In the genomic region with DNA sequence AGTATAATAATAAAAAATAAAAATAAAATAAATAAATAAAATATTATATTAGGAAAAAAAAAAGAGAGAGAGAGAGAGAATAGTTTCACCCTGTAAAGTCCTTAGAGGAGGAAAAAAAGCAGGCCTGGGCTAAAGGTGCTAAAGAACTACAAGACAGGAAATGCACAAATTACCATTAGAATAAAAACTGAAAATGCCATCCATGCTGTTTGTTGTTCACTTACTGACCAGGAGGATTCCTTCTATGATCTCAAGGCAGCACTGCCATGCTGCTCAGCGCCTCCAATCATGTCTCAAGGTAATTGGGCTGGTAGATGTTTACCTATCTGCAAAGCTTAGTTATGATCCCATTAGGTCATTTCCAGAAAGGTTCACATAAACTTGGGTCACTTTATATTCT, we compare ENCODE assay signal across 38 cellular contexts.
"Had no signal": no experiment of that assay in that cellular context is flagged by ENCODE, and none has a peak within 500 bp of the region (broad histone marks: within the 10 kb centered on the region; RNA-seq: fewer than 3 reads in every experiment).

No MANE protein-coding gene starts in this region.

- H3K4me3 Mint-ChIP-seq: activated naive CD4-positive, alpha-beta T cell treated with anti-CD3 and anti-CD28 coated beads for 36 hours; activated naive CD4-positive, alpha-beta T cell treated with anti-CD3 and anti-CD28 coated beads, Interleukin-2, amount 10 ng/mL, durations not matched to agents 7 days and 5 days; activated naive CD4-positive, alpha-beta T cell treated with anti-CD3 and anti-CD28 coated beads, Interleukin-2, amount 50 U/mL, for 24 hours; activated naive CD8-positive, alpha-beta T cell; activated naive CD8-positive, alpha-beta T cell treated with anti-CD3 and anti-CD28 coated beads for 36 hours; activated naive CD8-positive, alpha-beta T cell treated with anti-CD3 and anti-CD28 coated beads, Interleukin-2, amount 10 ng/mL, durations not matched to agents 7 days and 5 days; activated naive CD8-positive, alpha-beta T cell treated with anti-CD3 and anti-CD28 coated beads, Interleukin-2, amount 50 U/mL, for 24 hours; activated T-cell treated with anti-CD3 and anti-CD28 coated beads, Interleukin-2, amount 50 U/mL, for 24 hours; activated T-cell treated with anti-CD3 and anti-CD28 coated beads, Interleukin-2, amount 50 U/mL, for 4 hours; activated T-cell treated with anti-CD3 and anti-CD28 coated beads, Interleukin-2, amount 50 U/mL, for 72 hours; activated T-helper 1 cell treated with anti-CD3 and anti-CD28 coated beads, Interleukin-12 subunit alpha, Interleukin-12 subunit beta, Interleukin-2, Interleukin-4 antibody, amounts not matched to agents 30 ng/mL and 10 ng/mL and 1 ng/mL, durations not matched to agents 14 hours and 24 hours and 36 hours; activated T-helper 17 cell treated with anti-CD3 and anti-CD28 coated beads, Interleukin-2, amount 50 U/mL, for 72 hours; brain; central memory CD8-positive, alpha-beta T cell had no signal

- H3K4me1 ChIP-seq: adrenal gland, ascending aorta, body of pancreas, breast epithelium had no signal

- H3K36me3 ChIP-seq: adrenal gland, ascending aorta, brain microvascular endothelial cell, breast epithelium, cardiac muscle cell had no signal

- H3K4me3 ChIP-seq: adrenal gland, ascending aorta, body of pancreas, breast epithelium, cardiac muscle cell had no signal

- H3K4me1 Mint-ChIP-seq: activated naive CD4-positive, alpha-beta T cell treated with anti-CD3 and anti-CD28 coated beads, Interleukin-2, amount 10 ng/mL, durations not matched to agents 7 days and 5 days; activated naive CD4-positive, alpha-beta T cell treated with anti-CD3 and anti-CD28 coated beads, Interleukin-2, amount 50 U/mL, for 24 hours; activated naive CD8-positive, alpha-beta T cell treated with anti-CD3 and anti-CD28 coated beads for 36 hours; activated naive CD8-positive, alpha-beta T cell treated with anti-CD3 and anti-CD28 coated beads, Interleukin-2, amount 10 ng/mL, durations not matched to agents 7 days and 5 days; activated naive CD8-positive, alpha-beta T cell treated with anti-CD3 and anti-CD28 coated beads, Interleukin-2, amount 50 U/mL, for 24 hours; activated T-helper 17 cell treated with anti-CD3 and anti-CD28 coated beads, Interleukin-2, amount 50 U/mL, for 72 hours; brain; central memory CD8-positive, alpha-beta T cell had no signal

- DNase-seq: activated effector memory CD4-positive, alpha-beta T cell treated with anti-CD3 and anti-CD28 coated beads, Interleukin-2, amount 50 U/mL, for 16 hours; activated effector memory CD4-positive, alpha-beta T cell treated with Interleukin-2 at 50 U/mL for 16 hours; activated gamma-delta T cell; activated gamma-delta T cell treated with Interleukin-2 at 50 U/mL for 16 hours; activated naive CD4-positive, alpha-beta T cell; activated naive CD4-positive, alpha-beta T cell treated with anti-CD3 and anti-CD28 coated beads for 36 hours; activated naive CD4-positive, alpha-beta T cell treated with anti-CD3 and anti-CD28 coated beads, Interleukin-2, amount 10 ng/mL, durations not matched to agents 7 days and 5 days; activated naive CD4-positive, alpha-beta T cell treated with anti-CD3 and anti-CD28 coated beads, Interleukin-2, amount 50 U/mL, for 16 hours; activated naive CD4-positive, alpha-beta T cell treated with Interleukin-2 at 50 U/mL for 16 hours; activated naive CD8-positive, alpha-beta T cell treated with anti-CD3 and anti-CD28 coated beads for 36 hours; activated naive CD8-positive, alpha-beta T cell treated with anti-CD3 and anti-CD28 coated beads, Interleukin-2, amount 10 ng/mL, durations not matched to agents 7 days and 5 days; activated naive CD8-positive, alpha-beta T cell treated with anti-CD3 and anti-CD28 coated beads, Interleukin-2, amount 50 U/mL, for 24 hours; activated T-cell treated with anti-CD3 and anti-CD28 coated beads, Interleukin-2, amount 50 U/mL, for 1 hour; activated T-cell treated with anti-CD3 and anti-CD28 coated beads, Interleukin-2, amount 50 U/mL, for 24 hours; activated T-cell treated with anti-CD3 and anti-CD28 coated beads, Interleukin-2, amount 50 U/mL, for 4 hours; activated T-cell treated with anti-CD3 and anti-CD28 coated beads, Interleukin-2, amount 50 U/mL, for 48 hours; activated T-cell treated with anti-CD3 and anti-CD28 coated beads, Interleukin-2, amount 50 U/mL, for 72 hours; adrenal gland; amniotic stem cell; amygdala; anterior cingulate cortex; aorta; body of pancreas; brain microvascular endothelial cell; caudate nucleus; central memory CD4-positive, alpha-beta T cell; cerebellar nuclear complex had no signal

- H3K36me3 Mint-ChIP-seq: activated naive CD4-positive, alpha-beta T cell treated with anti-CD3 and anti-CD28 coated beads, Interleukin-2, amount 10 ng/mL, durations not matched to agents 7 days and 5 days; activated naive CD4-positive, alpha-beta T cell treated with anti-CD3 and anti-CD28 coated beads, Interleukin-2, amount 50 U/mL, for 24 hours; activated naive CD4-positive, alpha-beta T cell treated with anti-CD3 and anti-CD28 coated beads, Interleukin-2, amount 50 U/mL, for 72 hours; activated naive CD8-positive, alpha-beta T cell; activated naive CD8-positive, alpha-beta T cell treated with anti-CD3 and anti-CD28 coated beads for 36 hours; activated naive CD8-positive, alpha-beta T cell treated with anti-CD3 and anti-CD28 coated beads, Interleukin-2, amount 10 ng/mL, durations not matched to agents 7 days and 5 days; brain had no signal

- H3K27ac ChIP-seq: adrenal gland, ascending aorta, body of pancreas, brain microvascular endothelial cell, breast epithelium, cardiac muscle cell had no signal

- ATAC-seq: activated naive CD4-positive, alpha-beta T cell treated with anti-CD3 and anti-CD28 coated beads, Interleukin-2, amount 50 U/mL, for 72 hours; activated naive CD8-positive, alpha-beta T cell treated with anti-CD3 and anti-CD28 coated beads, Interleukin-2, amount 50 U/mL, for 24 hours; activated T-cell treated with anti-CD3 and anti-CD28 coated beads, Interleukin-2, amount 50 U/mL, for 4 hours; activated T-cell treated with anti-CD3 and anti-CD28 coated beads, Interleukin-2, amount 50 U/mL, for 72 hours; activated T-helper 17 cell treated with anti-CD3 and anti-CD28 coated beads, Interleukin-2, amount 50 U/mL, for 72 hours; body of pancreas had no signal

- H3K27me3 ChIP-seq: adrenal gland, ascending aorta, body of pancreas, brain microvascular endothelial cell, breast epithelium, cardiac muscle cell had no signal

- H3K27ac Mint-ChIP-seq: activated naive CD4-positive, alpha-beta T cell treated with anti-CD3 and anti-CD28 coated beads for 36 hours; activated naive CD4-positive, alpha-beta T cell treated with anti-CD3 and anti-CD28 coated beads, Interleukin-2, amount 10 ng/mL, durations not matched to agents 7 days and 5 days; activated naive CD4-positive, alpha-beta T cell treated with anti-CD3 and anti-CD28 coated beads, Interleukin-2, amount 50 U/mL, for 24 hours; activated naive CD4-positive, alpha-beta T cell treated with anti-CD3 and anti-CD28 coated beads, Interleukin-2, amount 50 U/mL, for 72 hours; activated naive CD8-positive, alpha-beta T cell; activated naive CD8-positive, alpha-beta T cell treated with anti-CD3 and anti-CD28 coated beads for 36 hours; activated naive CD8-positive, alpha-beta T cell treated with anti-CD3 and anti-CD28 coated beads, Interleukin-2, amount 10 ng/mL, durations not matched to agents 7 days and 5 days; activated naive CD8-positive, alpha-beta T cell treated with anti-CD3 and anti-CD28 coated beads, Interleukin-2, amount 50 U/mL, for 24 hours; activated T-cell treated with anti-CD3 and anti-CD28 coated beads, Interleukin-2, amount 50 U/mL, for 24 hours; activated T-cell treated with anti-CD3 and anti-CD28 coated beads, Interleukin-2, amount 50 U/mL, for 72 hours; activated T-helper 1 cell treated with anti-CD3 and anti-CD28 coated beads, Interleukin-12 subunit alpha, Interleukin-12 subunit beta, Interleukin-2, Interleukin-4 antibody, amounts not matched to agents 30 ng/mL and 10 ng/mL and 1 ng/mL, durations not matched to agents 14 hours and 24 hours and 36 hours; activated T-helper 17 cell treated with anti-CD3 and anti-CD28 coated beads, Interleukin-2, amount 50 U/mL, for 72 hours; activated T-helper 2 cell treated with anti-CD3 and anti-CD28 coated beads, Interferon-gamma antibody, Interleukin-2, Interleukin-4, amounts not matched to agents 10 μg/mL and 5 μg/mL and 100 μg/mL, durations not matched to agents 14 hours and 24 hours and 36 hours; brain had no signal

- H3K9me3 ChIP-seq: adrenal gland, ascending aorta, body of pancreas, breast epithelium had no signal

- H3K9me3 Mint-ChIP-seq: activated naive CD8-positive, alpha-beta T cell treated with anti-CD3 and anti-CD28 coated beads for 36 hours; activated T-helper 1 cell treated with anti-CD3 and anti-CD28 coated beads, Interleukin-12 subunit alpha, Interleukin-12 subunit beta, Interleukin-2, Interleukin-4 antibody, amounts not matched to agents 30 ng/mL and 10 ng/mL and 1 ng/mL, durations not matched to agents 14 hours and 24 hours and 36 hours; central memory CD8-positive, alpha-beta T cell had no signal

- H3K27me3 Mint-ChIP-seq: activated naive CD4-positive, alpha-beta T cell treated with anti-CD3 and anti-CD28 coated beads, Interleukin-2, amount 10 ng/mL, durations not matched to agents 7 days and 5 days; activated naive CD8-positive, alpha-beta T cell treated with anti-CD3 and anti-CD28 coated beads for 36 hours; activated T-cell treated with anti-CD3 and anti-CD28 coated beads, Interleukin-2, amount 50 U/mL, for 24 hours; central memory CD8-positive, alpha-beta T cell had no signal
